In genomic region chr17:47400333-47400732, GRCh38 we compare ENCODE assay signal across 30 cellular contexts.
"Had no signal": no experiment of that assay in that cellular context is flagged by ENCODE, and none has a peak within 500 bp of the region (broad histone marks: within the 10 kb centered on the region; RNA-seq: fewer than 3 reads in every experiment).

No MANE protein-coding gene starts in this region.

- H3K4me3 Mint-ChIP-seq: activated CD4-positive, alpha-beta T cell treated with anti-CD3 and anti-CD28 coated beads for 36 hours; activated CD4-positive, alpha-beta T cell treated with anti-CD3 and anti-CD28 coated beads, Interleukin-2, amount 10 ng/mL, durations not matched to agents 7 days and 5 days; activated CD8-positive, alpha-beta T cell treated with anti-CD3 and anti-CD28 coated beads, Interleukin-2, amount 10 ng/mL, durations not matched to agents 7 days and 5 days; activated naive CD4-positive, alpha-beta T cell treated with anti-CD3 and anti-CD28 coated beads, Interleukin-2, amount 50 U/mL, for 24 hours; activated naive CD8-positive, alpha-beta T cell treated with anti-CD3 and anti-CD28 coated beads, Interleukin-2, amount 10 ng/mL, durations not matched to agents 7 days and 5 days; activated T-cell treated with anti-CD3 and anti-CD28 coated beads, Interleukin-2, amount 50 U/mL, for 24 hours; T-helper 1 cell treated with Interleukin-12 subunit alpha and Interleukin-12 subunit beta and Interleukin-4 antibody, amounts not matched to agents 30 μg/mL and 1 μg/mL, for 36 hours; T-helper 2 cell treated with Interferon-gamma antibody and Interleukin-4, amounts not matched to agents 5 μg/mL and 100 μg/mL, for 36 hours had no signal

- H3K9me3 ChIP-seq: ascending aorta had no signal

- H3K27ac ChIP-seq: ascending aorta, PC-9, RWPE1 had no signal

- FAIRE-seq: RCC 7860, TTC549 had no signal

- DNase-seq: activated CD4-positive, alpha-beta T cell treated with anti-CD3 and anti-CD28 coated beads for 36 hours; activated CD4-positive, alpha-beta T cell treated with anti-CD3 and anti-CD28 coated beads, Interleukin-2, amount 10 ng/mL, durations not matched to agents 7 days and 5 days; activated CD4-positive, alpha-beta T cell treated with anti-CD3 and anti-CD28 coated beads, Interleukin-2, amount 50 U/mL, for 48 hours; activated CD8-positive, alpha-beta T cell treated with anti-CD3 and anti-CD28 coated beads, Interleukin-2, amount 10 ng/mL, durations not matched to agents 7 days and 5 days; activated gamma-delta T cell; activated naive CD4-positive, alpha-beta T cell treated with Interleukin-2 at 50 U/mL for 16 hours; activated naive CD8-positive, alpha-beta T cell treated with anti-CD3 and anti-CD28 coated beads, Interleukin-2, amount 10 ng/mL, durations not matched to agents 7 days and 5 days; activated T-cell treated with anti-CD3 and anti-CD28 coated beads, Interleukin-2, amount 50 U/mL, for 24 hours; amygdala; cerebellar nuclear complex; NCI-H1105; NCI-H1417 treated with DMSO at 0.1 percent for 48 hours; NCI-H187 treated with DMSO at 0.1 percent for 48 hours; NCI-H2081; NCI-H2171 treated with DMSO at 0.1 percent for 48 hours; NCI-H2227 treated with DMSO at 0.1 percent for 48 hours; NCI-H446; NCI-H510A treated with DMSO at 0.1 percent for 48 hours; NCI-H526 treated with DMSO at 0.1 percent for 48 hours; NK-92 treated with Interleukin-12 subunit alpha and Interleukin-12 subunit beta, amount 100 ng/mL, for 24 hours; PC-9; SIG-M5 had no signal

- H3K4me1 ChIP-seq: ascending aorta had no signal

- H3K4me1 Mint-ChIP-seq: activated CD4-positive, alpha-beta T cell treated with anti-CD3 and anti-CD28 coated beads for 36 hours; activated CD4-positive, alpha-beta T cell treated with anti-CD3 and anti-CD28 coated beads, Interleukin-2, amount 10 ng/mL, durations not matched to agents 7 days and 5 days; activated naive CD4-positive, alpha-beta T cell treated with anti-CD3 and anti-CD28 coated beads, Interleukin-2, amount 50 U/mL, for 24 hours; activated naive CD8-positive, alpha-beta T cell treated with anti-CD3 and anti-CD28 coated beads, Interleukin-2, amount 10 ng/mL, durations not matched to agents 7 days and 5 days had no signal

- H3K4me3 ChIP-seq: ascending aorta, PC-9 had no signal

- H3K27me3 ChIP-seq: ascending aorta had no signal

- H3K9me3 Mint-ChIP-seq: activated CD4-positive, alpha-beta T cell treated with anti-CD3 and anti-CD28 coated beads, Interleukin-2, amount 10 ng/mL, durations not matched to agents 7 days and 5 days; activated naive CD4-positive, alpha-beta T cell treated with anti-CD3 and anti-CD28 coated beads, Interleukin-2, amount 50 U/mL, for 24 hours; activated naive CD8-positive, alpha-beta T cell treated with anti-CD3 and anti-CD28 coated beads, Interleukin-2, amount 10 ng/mL, durations not matched to agents 7 days and 5 days; activated T-cell treated with anti-CD3 and anti-CD28 coated beads, Interleukin-2, amount 50 U/mL, for 24 hours; activated T-helper 2 cell treated with anti-CD3 and anti-CD28 coated beads, Interferon-gamma antibody, Interleukin-2, Interleukin-4, amounts not matched to agents 10 μg/mL and 5 μg/mL and 100 μg/mL, durations not matched to agents 14 hours and 24 hours and 36 hours; T-helper 1 cell treated with Interleukin-12 subunit alpha and Interleukin-12 subunit beta and Interleukin-4 antibody, amounts not matched to agents 30 μg/mL and 1 μg/mL, for 36 hours; T-helper 2 cell treated with Interferon-gamma antibody and Interleukin-4, amounts not matched to agents 5 μg/mL and 100 μg/mL, for 36 hours had no signal

- H3K27ac Mint-ChIP-seq: activated CD4-positive, alpha-beta T cell treated with anti-CD3 and anti-CD28 coated beads for 36 hours; activated CD4-positive, alpha-beta T cell treated with anti-CD3 and anti-CD28 coated beads, Interleukin-2, amount 10 ng/mL, durations not matched to agents 7 days and 5 days; activated CD8-positive, alpha-beta T cell treated with anti-CD3 and anti-CD28 coated beads, Interleukin-2, amount 10 ng/mL, durations not matched to agents 7 days and 5 days; activated naive CD4-positive, alpha-beta T cell treated with anti-CD3 and anti-CD28 coated beads, Interleukin-2, amount 50 U/mL, for 24 hours; activated naive CD8-positive, alpha-beta T cell treated with anti-CD3 and anti-CD28 coated beads, Interleukin-2, amount 10 ng/mL, durations not matched to agents 7 days and 5 days; activated T-cell treated with anti-CD3 and anti-CD28 coated beads, Interleukin-2, amount 50 U/mL, for 24 hours; activated T-helper 2 cell treated with anti-CD3 and anti-CD28 coated beads, Interferon-gamma antibody, Interleukin-2, Interleukin-4, amounts not matched to agents 10 μg/mL and 5 μg/mL and 100 μg/mL, durations not matched to agents 14 hours and 24 hours and 36 hours; T-helper 1 cell treated with Interleukin-12 subunit alpha and Interleukin-12 subunit beta and Interleukin-4 antibody, amounts not matched to agents 30 μg/mL and 1 μg/mL, for 36 hours; T-helper 2 cell treated with Interferon-gamma antibody and Interleukin-4, amounts not matched to agents 5 μg/mL and 100 μg/mL, for 36 hours had no signal

- H3K27me3 Mint-ChIP-seq: activated CD4-positive, alpha-beta T cell treated with anti-CD3 and anti-CD28 coated beads for 36 hours; activated CD4-positive, alpha-beta T cell treated with anti-CD3 and anti-CD28 coated beads, Interleukin-2, amount 10 ng/mL, durations not matched to agents 7 days and 5 days; activated naive CD4-positive, alpha-beta T cell treated with anti-CD3 and anti-CD28 coated beads, Interleukin-2, amount 50 U/mL, for 24 hours; activated naive CD8-positive, alpha-beta T cell treated with anti-CD3 and anti-CD28 coated beads, Interleukin-2, amount 10 ng/mL, durations not matched to agents 7 days and 5 days; activated T-cell treated with anti-CD3 and anti-CD28 coated beads, Interleukin-2, amount 50 U/mL, for 24 hours had no signal
